ENCODE assay signal across 26 cellular contexts in the genomic region with DNA sequence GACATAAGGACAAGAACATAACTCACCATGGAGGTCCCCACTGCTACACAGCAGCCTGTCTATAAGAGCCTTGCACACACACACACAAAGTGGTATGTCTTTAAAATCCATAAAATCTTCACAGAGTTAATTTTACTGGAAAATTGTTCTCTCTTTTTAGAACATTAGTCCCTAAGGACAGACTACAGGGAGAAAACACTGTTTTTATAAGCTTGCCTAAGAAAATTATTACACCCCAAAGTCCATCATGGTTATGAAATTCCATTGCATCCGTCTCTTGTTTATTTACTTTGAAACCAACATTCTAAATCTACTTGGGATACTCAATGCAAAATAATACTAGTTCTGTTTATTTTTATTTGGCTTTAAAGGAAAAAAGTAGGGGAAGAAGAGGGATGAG.
"Had no signal": no experiment of that assay in that cellular context is flagged by ENCODE, and none has a peak within 500 bp of the region (broad histone marks: within the 10 kb centered on the region; RNA-seq: fewer than 3 reads in every experiment).

No MANE protein-coding gene starts in this region.

- ATAC-seq: naive thymus-derived CD8-positive, alpha-beta T cell; natural killer cell treated with Interleukin-12 subunit alpha and Interleukin-12 subunit beta and Interleukin-15 and Interleukin-18, amount 100 ng/mL, for 72 hours; right lobe of liver; stimulated activated effector memory CD8-positive, alpha-beta T cell treated with anti-CD3 and anti-CD28 coated beads, Interleukin-12 subunit alpha, Interleukin-12 subunit beta, amount 100 ng/mL, for 72 hours; stimulated activated naive B cell treated with anti-CD40 and anti-IgM and Interleukin-4, amounts not matched to agents 10 μg/mL and 1 μg/mL and 100 μg/mL, for 72 hours had no signal

- H3K9me3 ChIP-seq: neutrophil, ovary, prostate gland, right atrium auricular region, right lobe of liver, stomach, thoracic aorta, thyroid gland, tibial nerve, upper lobe of left lung had no signal

- H3K4me1 ChIP-seq: prostate gland, right atrium auricular region, right lobe of liver, stomach, thyroid gland, upper lobe of left lung had no signal

- H3K36me3 ChIP-seq: neutrophil, ovary, prostate gland, right atrium auricular region, right lobe of liver, stomach, thoracic aorta, thyroid gland, tibial nerve, upper lobe of left lung had no signal

- FAIRE-seq: small intestine, urothelium cell line had no signal

- H3K4me3 ChIP-seq: ovary, prostate gland, right atrium auricular region, right lobe of liver, stomach, thoracic aorta, thyroid gland, tibial nerve, upper lobe of left lung had no signal

- H3K27me3 ChIP-seq: neutrophil, ovary, right atrium auricular region, right lobe of liver, stomach, thyroid gland, tibial nerve, upper lobe of left lung had no signal

- DNase-seq: naive B cell; naive thymus-derived CD8-positive, alpha-beta T cell; nephron progenitor cell; nucleus accumbens; ovary; retina; right lobe of liver; small intestine; stimulated activated CD4-positive, alpha-beta T cell treated with anti-CD3 and anti-CD28 coated beads, Interleukin-15, amount 100 ng/mL, for 24 hours; stimulated activated CD4-positive, alpha-beta T cell treated with anti-CD3 and anti-CD28 coated beads, Interleukin-2, amount 100 ng/mL, for 24 hours; stimulated activated CD4-positive, alpha-beta T cell treated with anti-CD3 and anti-CD28 coated beads, Interleukin-2, amount 100 ng/mL, for 48 hours; stimulated activated CD4-positive, alpha-beta T cell treated with anti-CD3 and anti-CD28 coated beads, Interleukin-4, amount 100 ng/mL, for 24 hours; stimulated activated naive B cell treated with anti-CD40 and anti-IgM and Interleukin-4, amounts not matched to agents 10 μg/mL and 1 μg/mL and 100 μg/mL, for 72 hours; stimulated activated naive CD4-positive, alpha-beta T cell treated with Interleukin-2 at 50 U/mL for 16 hours; stomach; thyroid gland; trophoblast cell; upper lobe of left lung had no signal

- H3K27ac ChIP-seq: neutrophil, ovary, prostate gland, right atrium auricular region, right lobe of liver, stomach, thoracic aorta, thyroid gland, upper lobe of left lung had no signal
